8 cellular contexts compared by ENCODE assay signal in the genomic region with DNA sequence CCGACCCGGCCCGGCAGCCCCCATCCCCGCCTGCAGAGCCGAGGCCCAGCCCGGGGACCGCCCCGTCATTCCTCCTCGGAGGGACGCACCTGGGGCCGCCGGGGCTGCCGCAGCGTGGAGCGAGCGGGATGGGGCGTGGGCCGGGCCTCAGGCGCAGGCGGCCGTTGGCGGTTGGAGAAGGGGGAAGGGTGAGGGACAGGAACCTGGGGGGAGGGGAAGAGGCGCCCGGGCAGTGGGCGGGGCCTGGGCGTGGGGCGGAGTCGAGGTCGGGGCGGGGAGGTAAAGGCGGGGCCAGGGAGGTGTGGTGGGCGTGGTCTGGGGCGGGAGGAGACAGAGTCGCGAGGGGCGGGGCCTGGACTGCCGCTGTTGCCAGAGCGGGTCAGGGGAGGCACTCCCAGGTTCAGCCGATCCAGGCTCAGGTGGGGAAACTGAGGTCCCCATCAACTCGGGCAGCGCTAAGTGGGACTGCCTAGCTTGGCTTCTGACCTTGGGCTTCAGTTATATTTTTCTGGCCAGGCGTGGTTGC. TPM values are rescaled to one million over a fixed set of nuclear protein-coding genes. Genes with fewer than 3 reads are reported as not detected.
DNase-seq lines count a peak whose midpoint lies in the region; ATAC-seq and TF ChIP-seq lines count a peak whose summit lies in the region.

A gene with protein sequence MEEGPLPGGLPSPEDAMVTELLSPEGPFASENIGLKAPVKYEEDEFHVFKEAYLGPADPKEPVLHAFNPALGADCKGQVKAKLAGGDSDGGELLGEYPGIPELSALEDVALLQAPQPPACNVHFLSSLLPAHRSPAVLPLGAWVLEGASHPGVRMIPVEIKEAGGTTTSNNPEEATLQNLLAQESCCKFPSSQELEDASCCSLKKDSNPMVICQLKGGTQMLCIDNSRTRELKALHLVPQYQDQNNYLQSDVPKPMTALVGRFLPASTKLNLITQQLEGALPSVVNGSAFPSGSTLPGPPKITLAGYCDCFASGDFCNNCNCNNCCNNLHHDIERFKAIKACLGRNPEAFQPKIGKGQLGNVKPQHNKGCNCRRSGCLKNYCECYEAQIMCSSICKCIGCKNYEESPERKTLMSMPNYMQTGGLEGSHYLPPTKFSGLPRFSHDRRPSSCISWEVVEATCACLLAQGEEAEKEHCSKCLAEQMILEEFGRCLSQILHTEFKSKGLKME (minus strand): TSS at position 190 of the 526 bp plus-strand sequence. CDS start 860 bp downstream, outside the sequence.

- CTCF ChIA-PET in activated CD8-positive, alpha-beta memory T cell treated with anti-CD3 and anti-CD28 coated beads, Interleukin-2, amount 10 ng/mL, durations not matched to agents 7 days and 5 days (lab: Charles Lee): no interaction called here

- H3K36me3 ChIP-seq in NT2/D1 (ENCODE audit: insufficient read depth, insufficient read length, low read length): peaks cover 8% of the 10 kb centered on the region

- peaks cover 2% of the 10 kb centered on the region for H3K27me3 Mint-ChIP-seq in activated CD8-positive, alpha-beta memory T cell treated with anti-CD3 and anti-CD28 coated beads, Interleukin-2, amount 10 ng/mL, durations not matched to agents 7 days and 5 days
- H3K27me3 Mint-ChIP-seq in endothelial cell (ENCODE audit: unreplicated experiment): peaks cover 5% of the 10 kb centered on the region
- no peaks in the 10 kb centered on the region for H3K27me3 Mint-ChIP-seq in mesothelial cell of epicardium (ENCODE audit: low read depth)

- H3K9ac ChIP-seq in NT2/D1 (ENCODE audit: insufficient read length, low read depth): peak within 1 kb of the TSS; percentile 64

- H3K4me3 Mint-ChIP-seq in activated CD8-positive, alpha-beta memory T cell treated with anti-CD3 and anti-CD28 coated beads, Interleukin-2, amount 10 ng/mL, durations not matched to agents 7 days and 5 days: peak within 1 kb of the TSS; percentile 48
- H3K4me3 Mint-ChIP-seq in endothelial cell (ENCODE audit: unreplicated experiment) (peak within 1 kb of the TSS; percentile 62), mesothelial cell of epicardium (peak within 1 kb of the TSS; percentile 62)

- no peaks in the 10 kb centered on the region for H3K9me3 Mint-ChIP-seq in activated CD8-positive, alpha-beta memory T cell treated with anti-CD3 and anti-CD28 coated beads, Interleukin-2, amount 10 ng/mL, durations not matched to agents 7 days and 5 days (ENCODE audit: low read depth)
- H3K9me3 Mint-ChIP-seq in endothelial cell (ENCODE audit: unreplicated experiment) (no peaks in the 10 kb centered on the region), mesothelial cell of epicardium (no peaks in the 10 kb centered on the region)

- H3K27ac Mint-ChIP-seq in activated CD8-positive, alpha-beta memory T cell treated with anti-CD3 and anti-CD28 coated beads, Interleukin-2, amount 10 ng/mL, durations not matched to agents 7 days and 5 days: no peak within 1 kb of the TSS
- H3K27ac Mint-ChIP-seq in endothelial cell (ENCODE audit: unreplicated experiment): no peak within 1 kb of the TSS
- peak within 1 kb of the TSS; percentile 16 for H3K27ac Mint-ChIP-seq in mesothelial cell of epicardium

- peaks cover 3% of the 10 kb centered on the region for H3K36me3 Mint-ChIP-seq in activated CD8-positive, alpha-beta memory T cell treated with anti-CD3 and anti-CD28 coated beads, Interleukin-2, amount 10 ng/mL, durations not matched to agents 7 days and 5 days
- no peaks in the 10 kb centered on the region for H3K36me3 Mint-ChIP-seq in endothelial cell (ENCODE audit: low read depth, unreplicated experiment)
- H3K36me3 Mint-ChIP-seq in mesothelial cell of epicardium: peaks cover 4% of the 10 kb centered on the region

- peak within 1 kb of the TSS; percentile 28 for H3K4me3 ChIP-seq in NT2/D1 (ENCODE audit: insufficient read length, low read depth)

- TF ChIP-seq CTCF in endothelial cell (IDR thresholded peaks at IDR 0.05; ENCODE audit: unreplicated experiment): no peak
- TF ChIP-seq CTCF in mesothelial cell of epicardium (IDR thresholded peaks at IDR 0.05; ENCODE audit: unreplicated experiment): no peak

- H3K27me3 ChIP-seq in NT2/D1 (ENCODE audit: insufficient read depth, insufficient read length): no peaks in the 10 kb centered on the region

- DNase-seq in DMS 273 treated with DMSO at 0.1 percent for 48 hours (lab: John Stamatoyannopoulos, UW): peak; percentile 2
- DNase-seq in NT2/D1 (ENCODE audit: low read depth, low spot score): peak; percentile 82
- peak; percentile 95 for DNase-seq in activated CD8-positive, alpha-beta memory T cell treated with anti-CD3 and anti-CD28 coated beads, Interleukin-2, amount 10 ng/mL, durations not matched to agents 7 days and 5 days
- peak; percentile 95 for DNase-seq in endothelial cell (ENCODE audit: low spot score)
- peak; percentile 92 to 95 for DNase-seq in mesothelial cell of epicardium (ENCODE audit: low spot score in 2 of 2, unreplicated experiment in 2 of 2)
- DNase-seq in stimulated activated CD8-positive, alpha-beta memory T cell treated with anti-CD3 and anti-CD28 coated beads, Interleukin-4, amount 100 ng/mL, for 1 hour (ENCODE audit: low read depth in 2 of 2, low spot score in 1 of 2): peak; percentile 87 to 93
- no peak for DNase-seq in amniotic stem cell (lab: John Stamatoyannopoulos, UW)

- no peaks in the 10 kb centered on the region for H3K9me3 ChIP-seq in NT2/D1 (ENCODE audit: insufficient read depth, low read length)

- peaks cover 4% of the 10 kb centered on the region for H3K4me1 Mint-ChIP-seq in activated CD8-positive, alpha-beta memory T cell treated with anti-CD3 and anti-CD28 coated beads, Interleukin-2, amount 10 ng/mL, durations not matched to agents 7 days and 5 days
- H3K4me1 Mint-ChIP-seq in endothelial cell (ENCODE audit: unreplicated experiment) (peaks cover 11% of the 10 kb centered on the region), mesothelial cell of epicardium (peaks cover 18% of the 10 kb centered on the region)

- peak; percentile 46 for ATAC-seq in HG03520 (IDR thresholded peaks at IDR 0.05; ENCODE audit: unreplicated experiment)
- peak; percentile 92 for ATAC-seq in activated CD8-positive, alpha-beta memory T cell treated with anti-CD3 and anti-CD28 coated beads, Interleukin-2, amount 10 ng/mL, durations not matched to agents 7 days and 5 days

- peaks cover 3% of the 10 kb centered on the region for H3K4me1 ChIP-seq in NT2/D1 (ENCODE audit: insufficient read depth, insufficient read length)

RNA-seq across cellular contexts. Expression of the gene that starts here (rescaled TPM):
- 10 to 100 TPM in 1 of 2 experiments, 1 to 10 TPM in 1; 3.3 to 11.8 TPM for total RNA-seq in activated CD8-positive, alpha-beta memory T cell treated with anti-CD3 and anti-CD28 coated beads, Interleukin-2, amount 10 ng/mL, durations not matched to agents 7 days and 5 days
- total RNA-seq in endothelial cell (ENCODE audit: unreplicated experiment) (3.4 TPM), mesothelial cell of epicardium (15.9 to 19.2 TPM (median 16.0 TPM) in 3 replicates)
